ENCODE assay signal across 27 cellular contexts in genomic region chr7:101521430-101521925, GRCh38.
"Had no signal": no experiment of that assay in that cellular context is flagged by ENCODE, and none has a peak within 500 bp of the region (broad histone marks: within the 10 kb centered on the region; RNA-seq: fewer than 3 reads in every experiment).

No MANE protein-coding gene starts in this region.

- H3K9me3 Mint-ChIP-seq: natural killer cell treated with Interleukin-12 subunit alpha and Interleukin-12 subunit beta and Interleukin-15 and Interleukin-18, amount 100 ng/mL, for 72 hours; stimulated activated naive CD8-positive, alpha-beta T cell treated with anti-CD3 and anti-CD28 coated beads, Interleukin-15, Interleukin-2, amounts not matched to agents 100 ng/mL and 50 ng/mL, for 24 hours had no signal

- H3K4me3 ChIP-seq: neural progenitor cell, ovary, psoas muscle, right lobe of liver, sigmoid colon, stomach, thoracic aorta, tibial artery, transverse colon, vagina had no signal

- DNase-seq: naive thymus-derived CD8-positive, alpha-beta T cell; occipital lobe; ovary; posterior cingulate gyrus; psoas muscle; right lobe of liver; sigmoid colon; small intestine; stimulated activated CD4-positive, alpha-beta T cell treated with anti-CD3 and anti-CD28 coated beads, Interleukin-15, amount 100 ng/mL, for 24 hours; stimulated activated CD4-positive, alpha-beta T cell treated with anti-CD3 and anti-CD28 coated beads, Interleukin-2, amount 100 ng/mL, for 24 hours; stimulated activated CD4-positive, alpha-beta T cell treated with anti-CD3 and anti-CD28 coated beads, Interleukin-2, amount 100 ng/mL, for 48 hours; stimulated activated CD4-positive, alpha-beta T cell treated with anti-CD3 and anti-CD28 coated beads, Interleukin-4, amount 100 ng/mL, for 24 hours; stimulated activated naive B cell treated with anti-CD40 and anti-IgM and Interleukin-4, amounts not matched to agents 10 μg/mL and 1 μg/mL and 100 μg/mL, for 72 hours; stimulated activated naive CD4-positive, alpha-beta T cell treated with Interleukin-2 at 50 U/mL for 16 hours; stomach; tibial artery; transverse colon had no signal

- ATAC-seq: naive thymus-derived CD8-positive, alpha-beta T cell; natural killer cell treated with Interleukin-12 subunit alpha and Interleukin-12 subunit beta and Interleukin-15 and Interleukin-18, amount 100 ng/mL, for 72 hours; psoas muscle; right cardiac atrium; right lobe of liver; stimulated activated effector memory CD8-positive, alpha-beta T cell treated with anti-CD3 and anti-CD28 coated beads, Interleukin-12 subunit alpha, Interleukin-12 subunit beta, amount 100 ng/mL, for 72 hours; stimulated activated naive B cell treated with anti-CD40 and anti-IgM and Interleukin-4, amounts not matched to agents 10 μg/mL and 1 μg/mL and 100 μg/mL, for 72 hours had no signal

- H3K27me3 ChIP-seq: neural progenitor cell, ovary, right lobe of liver, vagina had no signal

- H3K36me3 ChIP-seq: neural progenitor cell, ovary, right lobe of liver, sigmoid colon, stomach, thoracic aorta, tibial artery, transverse colon, vagina had no signal

- FAIRE-seq: small intestine had no signal

- H3K27me3 Mint-ChIP-seq: progenitor cell of endocrine pancreas, type B pancreatic cell had no signal

- H3K4me1 ChIP-seq: neural progenitor cell, right lobe of liver, sigmoid colon, stomach, transverse colon had no signal

- H3K4me1 Mint-ChIP-seq: naive thymus-derived CD8-positive, alpha-beta T cell; stimulated activated effector memory CD8-positive, alpha-beta T cell treated with anti-CD3 and anti-CD28 coated beads, Interleukin-12 subunit alpha, Interleukin-12 subunit beta, amount 100 ng/mL, for 72 hours; stimulated activated naive B cell treated with anti-CD40 and anti-IgM and Interleukin-4, amounts not matched to agents 10 μg/mL and 1 μg/mL and 100 μg/mL, for 72 hours had no signal

- H3K36me3 Mint-ChIP-seq: natural killer cell treated with Interleukin-12 subunit alpha and Interleukin-12 subunit beta and Interleukin-15 and Interleukin-18, amount 100 ng/mL, for 72 hours; stimulated activated effector memory CD8-positive, alpha-beta T cell treated with anti-CD3 and anti-CD28 coated beads, Interleukin-12 subunit alpha, Interleukin-12 subunit beta, amount 100 ng/mL, for 72 hours had no signal

- H3K9me3 ChIP-seq: ovary, right lobe of liver, transverse colon had no signal

- H3K27ac ChIP-seq: neural progenitor cell, ovary, parathyroid adenoma, psoas muscle, right lobe of liver, sigmoid colon, stomach, thoracic aorta, tibial artery, transverse colon, vagina had no signal

- H3K4me3 Mint-ChIP-seq: naive thymus-derived CD8-positive, alpha-beta T cell; natural killer cell treated with Interleukin-12 subunit alpha and Interleukin-12 subunit beta and Interleukin-15 and Interleukin-18, amount 100 ng/mL, for 72 hours; neural progenitor cell; stimulated activated effector memory CD8-positive, alpha-beta T cell treated with anti-CD3 and anti-CD28 coated beads, Interleukin-12 subunit alpha, Interleukin-12 subunit beta, amount 100 ng/mL, for 72 hours; stimulated activated naive B cell treated with anti-CD40 and anti-IgM and Interleukin-4, amounts not matched to agents 10 μg/mL and 1 μg/mL and 100 μg/mL, for 72 hours; stimulated activated naive CD8-positive, alpha-beta T cell treated with anti-CD3 and anti-CD28 coated beads, Interleukin-15, Interleukin-2, amounts not matched to agents 100 ng/mL and 50 ng/mL, for 24 hours; type B pancreatic cell had no signal

- H3K27ac Mint-ChIP-seq: natural killer cell treated with Interleukin-12 subunit alpha and Interleukin-12 subunit beta and Interleukin-15 and Interleukin-18, amount 100 ng/mL, for 72 hours; neural progenitor cell; progenitor cell of endocrine pancreas; stimulated activated effector memory CD8-positive, alpha-beta T cell treated with anti-CD3 and anti-CD28 coated beads, Interleukin-12 subunit alpha, Interleukin-12 subunit beta, amount 100 ng/mL, for 72 hours; stimulated activated naive B cell treated with anti-CD40 and anti-IgM and Interleukin-4, amounts not matched to agents 10 μg/mL and 1 μg/mL and 100 μg/mL, for 72 hours; stimulated activated naive CD8-positive, alpha-beta T cell treated with anti-CD3 and anti-CD28 coated beads, Interleukin-15, Interleukin-2, amounts not matched to agents 100 ng/mL and 50 ng/mL, for 24 hours; type B pancreatic cell had no signal
